ENCODE assay signal across 35 cellular contexts in the genomic region with DNA sequence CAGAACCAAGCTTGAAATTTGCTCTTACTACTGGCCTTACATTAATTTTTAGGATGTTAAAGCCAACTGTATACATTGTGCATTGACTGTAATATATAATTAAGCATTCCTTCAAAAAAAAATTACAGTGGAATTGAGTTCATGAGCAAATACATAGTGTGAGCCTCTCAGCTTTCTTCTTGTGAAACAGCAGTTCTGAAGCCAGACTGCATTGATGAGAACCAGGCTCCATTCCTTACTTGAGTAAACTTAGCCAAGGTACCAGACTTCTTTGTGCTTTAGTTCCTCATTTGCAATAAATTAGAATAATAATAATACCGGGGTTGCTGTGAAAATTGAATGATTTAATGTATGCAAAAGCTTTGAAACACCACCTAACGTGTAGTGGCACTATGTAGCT.
"Had no signal": no experiment of that assay in that cellular context is flagged by ENCODE, and none has a peak within 500 bp of the region (broad histone marks: within the 10 kb centered on the region; RNA-seq: fewer than 3 reads in every experiment).

No MANE protein-coding gene starts in this region.

- DNase-seq: activated CD4-positive, alpha-beta memory T cell treated with anti-CD3 and anti-CD28 coated beads, Interleukin-2, amount 10 ng/mL, durations not matched to agents 7 days and 5 days; activated CD4-positive, alpha-beta T cell treated with anti-CD3 and anti-CD28 coated beads for 1 hour; activated CD4-positive, alpha-beta T cell treated with anti-CD3 and anti-CD28 coated beads for 48 hours; activated CD4-positive, CD25-positive, alpha-beta regulatory T cell; activated CD8-positive, alpha-beta memory T cell treated with anti-CD3 and anti-CD28 coated beads for 24 hours; activated CD8-positive, alpha-beta memory T cell treated with anti-CD3 and anti-CD28 coated beads, Interleukin-2, amount 10 ng/mL, durations not matched to agents 7 days and 5 days; activated CD8-positive, alpha-beta memory T cell treated with anti-CD3 and anti-CD28 coated beads, Interleukin-2, amount 50 U/mL, for 48 hours; activated effector memory CD4-positive, alpha-beta T cell treated with anti-CD3 and anti-CD28 coated beads, Interleukin-2, amount 50 U/mL, for 16 hours; activated naive CD4-positive, alpha-beta T cell; activated naive CD4-positive, alpha-beta T cell treated with anti-CD3 and anti-CD28 coated beads, Interleukin-2, amount 50 U/mL, for 16 hours; activated naive CD8-positive, alpha-beta T cell treated with anti-CD3 and anti-CD28 coated beads for 36 hours; activated T-cell treated with anti-CD3 and anti-CD28 coated beads, Interleukin-2, amount 50 U/mL, for 72 hours; amygdala; Kasumi-1; KG1; MG63; MV-4-11; NCI-H1092; NCI-H1436 treated with DMSO at 0.1 percent for 48 hours; NCI-H1694 treated with DMSO at 0.1 percent for 48 hours; NCI-H2029; NCI-H2107; NCI-H2171; NCI-H510A; SHP77; SK-N-SH; T-helper 1 cell; T-helper 2 cell; T-helper 9 cell had no signal

- H3K36me3 ChIP-seq: ascending aorta, cardiac muscle cell, MG63, SJCRH30 had no signal

- ATAC-seq: activated CD8-positive, alpha-beta memory T cell treated with anti-CD3 and anti-CD28 coated beads, Interleukin-2, amount 10 ng/mL, durations not matched to agents 7 days and 5 days; activated T-cell treated with anti-CD3 and anti-CD28 coated beads, Interleukin-2, amount 50 U/mL, for 72 hours; activated T-helper 17 cell treated with anti-CD3 and anti-CD28 coated beads, Interleukin-2, amount 50 U/mL, for 72 hours; Panc1 had no signal

- H3K27me3 ChIP-seq: ascending aorta, cardiac muscle cell, MG63, SJCRH30 had no signal

- H3K4me1 ChIP-seq: ascending aorta, SJCRH30 had no signal

- H3K9me2 ChIP-seq: SK-N-SH had no signal

- H3K27ac ChIP-seq: ascending aorta, cardiac muscle cell, SJCRH30, VCaP had no signal

- H3K4me2 ChIP-seq: SK-N-SH had no signal

- H3K9me3 ChIP-seq: ascending aorta, MG63, SJCRH30, SK-N-SH had no signal

- H3K4me3 ChIP-seq: ascending aorta, cardiac muscle cell, MG63, SJCRH30 had no signal

- H3K9ac ChIP-seq: SK-N-SH had no signal
